In genomic region chr13:60936281-60936680, GRCh38 we compare ENCODE assay signal across 6 cellular contexts.
"Had no signal": no experiment of that assay in that cellular context is flagged by ENCODE, and none has a peak within 500 bp of the region (broad histone marks: within the 10 kb centered on the region; RNA-seq: fewer than 3 reads in every experiment).

No MANE protein-coding gene starts in this region.

- H3K4me2 ChIP-seq: KMS-11 had no signal

- H3K9ac ChIP-seq: KMS-11 had no signal

- FAIRE-seq: HTR-8/SVneo had no signal

- H3K27ac ChIP-seq: HL-60, KMS-11 had no signal

- DNase-seq: IMR-90, KBM-7, KG1 had no signal
